13 cellular contexts compared by ENCODE assay signal in genomic region chr14:100160534-100160916, GRCh38. TPM values are rescaled to one million over a fixed set of nuclear protein-coding genes. Genes with fewer than 3 reads are reported as not detected.
"Had no signal": no experiment of that assay in that cellular context is flagged by ENCODE, and none has a peak within 500 bp of the region (broad histone marks: within the 10 kb centered on the region; RNA-seq: fewer than 3 reads in every experiment).

No MANE protein-coding gene starts in this region.

- H3K27me3 Mint-ChIP-seq: activated B cell treated with CpG ODN at 0.5 μM for 24 hours had no signal

- H3K27ac Mint-ChIP-seq: activated B cell treated with CpG ODN at 0.5 μM for 24 hours; activated T-cell treated with anti-CD3 and anti-CD28 coated beads, Interleukin-2, amount 50 U/mL, for 72 hours had no signal

- DNase-seq: activated B cell treated with CpG ODN at 0.5 μM for 24 hours; activated CD4-positive, alpha-beta T cell treated with anti-CD3 and anti-CD28 coated beads, Interleukin-2, amount 50 U/mL, for 1 hour; body of pancreas; central memory CD4-positive, alpha-beta T cell; effector CD4-positive, alpha-beta T cell; foreskin melanocyte; kidney; thyroid gland; uterus had no signal

- H3K27ac ChIP-seq: body of pancreas, coronary artery, right atrium auricular region, thyroid gland, uterus had no signal

- H3K27me3 ChIP-seq: body of pancreas, thyroid gland had no signal

- H3K9me3 Mint-ChIP-seq: activated B cell treated with CpG ODN at 0.5 μM for 24 hours; activated T-cell treated with anti-CD3 and anti-CD28 coated beads, Interleukin-2, amount 50 U/mL, for 72 hours had no signal

- H3K4me3 ChIP-seq: uterus had no signal

RNA-seq across cellular contexts. Expression of gene DEGS2, which starts 1.1 kb away (rescaled TPM):
- total RNA-seq: right atrium auricular region; T-helper 1 cell treated with Interleukin-12 subunit alpha and Interleukin-12 subunit beta and Interleukin-4 antibody, amounts not matched to agents 30 ng/mL and 1 ng/mL, for 36 hours had no signal
